25 cellular contexts compared by ENCODE assay signal in the genomic region with DNA sequence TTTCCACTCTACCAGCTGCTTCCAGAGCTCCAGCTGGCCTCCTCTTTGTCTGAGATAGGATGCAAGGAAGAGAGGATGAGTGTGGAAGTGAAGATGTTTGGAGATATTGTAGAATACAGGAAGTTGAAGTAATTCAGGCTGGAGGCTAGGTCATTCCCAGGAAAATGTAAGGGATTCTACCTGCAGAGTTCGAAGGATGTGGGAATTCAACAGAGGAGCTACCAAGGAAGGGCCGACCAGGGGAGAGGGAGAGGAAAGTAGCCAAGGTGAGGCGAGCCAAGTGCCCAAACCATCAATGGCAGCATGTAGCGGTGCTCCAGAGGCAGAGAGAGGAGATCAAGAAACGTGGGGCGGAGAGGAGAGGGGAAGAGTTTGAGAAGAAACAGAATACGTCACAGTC. TPM values are rescaled to one million over a fixed set of nuclear protein-coding genes. Genes with fewer than 3 reads are reported as not detected.
DNase-seq lines count a peak whose midpoint lies in the region; ATAC-seq and TF ChIP-seq lines count a peak whose summit lies in the region.
"Had no signal": no experiment of that assay in that cellular context is flagged by ENCODE, and none has a peak within 500 bp of the region (broad histone marks: within the 10 kb centered on the region; RNA-seq: fewer than 3 reads in every experiment).

No MANE protein-coding gene starts in this region.

- POLR2A ChIA-PET in T-cell (lab: Charles Lee): interaction anchor here in 1 of 2 donors (0.6 kb wide), 1 partner anchor 620 kb away, joined by 3 read pairs; no protein-coding TSS in a partner anchor

- H2AFZ ChIP-seq in H9 (ENCODE audit: low read length): no peak overlapping the region
- H2AFZ ChIP-seq: PC-9 had no signal

- peaks cover 57% of the 10 kb centered on the region for H3K27me3 Mint-ChIP-seq in activated T-cell treated with anti-CD3 and anti-CD28 coated beads, Interleukin-2, amount 50 U/mL, for 4 hours (ENCODE audit: low read depth)
- H3K27me3 Mint-ChIP-seq in activated T-cell treated with anti-CD3 and anti-CD28 coated beads, Interleukin-2, amount 50 U/mL, for 24 hours: peaks cover 65% of the 10 kb centered on the region
- H3K27me3 Mint-ChIP-seq in H9 (ENCODE audit: low read depth) (peaks cover 68% of the 10 kb centered on the region), endothelial cell (ENCODE audit: unreplicated experiment) (peaks cover 10% of the 10 kb centered on the region), osteocyte (ENCODE audit: unreplicated experiment) (peaks cover 83% of the 10 kb centered on the region), T-cell (peaks cover 31 to 66% of the 10 kb centered on the region in 2 donors)

- no peak overlapping the region for H3K18ac ChIP-seq in H9 (ENCODE audit: insufficient read length, low read depth, low read length)

- H4K8ac ChIP-seq in H9 (replicated peaks; ENCODE audit: insufficient read length, low read depth, low read length): no peak overlapping the region

- H4K5ac ChIP-seq in H9 (ENCODE audit: insufficient read length, low read depth, low read length): no peak overlapping the region

- H3K4me1 ChIP-seq in H9 (ENCODE audit: insufficient read depth, low read length): peaks cover 5% of the 10 kb centered on the region; the same call in 1 of the 2 replicates
- H3K4me1 ChIP-seq: psoas muscle, uterus had no signal

- no peak overlapping the region for H3K27ac Mint-ChIP-seq in activated T-cell treated with anti-CD3 and anti-CD28 coated beads, Interleukin-2, amount 50 U/mL, for 24 hours
- H3K27ac Mint-ChIP-seq in H9 (no peak overlapping the region), endothelial cell (ENCODE audit: unreplicated experiment) (no peak overlapping the region), osteocyte (ENCODE audit: unreplicated experiment) (no peak overlapping the region), T-cell (no peak overlapping the region)
- H3K27ac Mint-ChIP-seq: activated CD4-positive, alpha-beta memory T cell treated with anti-CD3 and anti-CD28 coated beads for 36 hours; stimulated activated naive CD8-positive, alpha-beta T cell treated with anti-CD3 and anti-CD28 coated beads, Interleukin-15, Interleukin-2, amounts not matched to agents 100 ng/mL and 50 ng/mL, for 24 hours had no signal

- no peaks in the 10 kb centered on the region for H4K20me1 ChIP-seq in H9 (ENCODE audit: control insufficient read depth, insufficient read depth, insufficient read length)

- no peak overlapping the region for H2BK20ac ChIP-seq in H9 (ENCODE audit: low read depth, low read length, poor library complexity, severe bottlenecking)

- H2BK15ac ChIP-seq in H9 (ENCODE audit: low read depth, low read length): no peak overlapping the region

- ATAC-seq in activated T-cell treated with anti-CD3 and anti-CD28 coated beads, Interleukin-2, amount 50 U/mL, for 4 hours: no peak
- no peak for ATAC-seq in T-cell (replicated peaks in 1 of 4)
- ATAC-seq in GM19324 (IDR thresholded peaks at IDR 0.05; ENCODE audit: low FRiP score, unreplicated experiment): no peak
- no peak for ATAC-seq in SK-N-SH treated with all-trans-retinoic acid at 6 μM for 48 hours

- DNase-seq in activated T-cell treated with anti-CD3 and anti-CD28 coated beads, Interleukin-2, amount 50 U/mL, for 4 hours: no peak
- DNase-seq in activated T-cell treated with anti-CD3 and anti-CD28 coated beads, Interleukin-2, amount 50 U/mL, for 24 hours: no peak
- DNase-seq in H9 (no peak), endothelial cell (ENCODE audit: low spot score) (no peak), osteocyte (ENCODE audit: extremely low spot score, unreplicated experiment) (peak; percentile 69), T-cell (no peak)
- DNase-seq: activated CD4-positive, alpha-beta memory T cell treated with anti-CD3 and anti-CD28 coated beads for 36 hours; activated CD8-positive, alpha-beta memory T cell treated with anti-CD3 and anti-CD28 coated beads, Interleukin-2, amount 50 U/mL, for 4 hours; activated gamma-delta T cell; DMS53; effector CD4-positive, alpha-beta T cell; kidney; NCI-H1092; NCI-H1930; NCI-H524 treated with DMSO at 0.1 percent for 48 hours; NK-92 treated with Interleukin-12 subunit alpha and Interleukin-12 subunit beta, amount 100 ng/mL, for 24 hours; PC-9; psoas muscle; Right ventricle myocardium superior; uterus had no signal

- TF ChIP-seq CTCF in H9 (conservative IDR thresholded peaks at IDR 0.05) (no peak), endothelial cell (IDR thresholded peaks at IDR 0.05; ENCODE audit: unreplicated experiment) (no peak), osteocyte (IDR thresholded peaks at IDR 0.05) (no peak)

- no peak overlapping the region for H2BK5ac ChIP-seq in H9 (ENCODE audit: insufficient read length, low read length)

- no peaks in the 10 kb centered on the region for H3K79me2 ChIP-seq in H9 (ENCODE audit: insufficient read depth, low read length)

- no peak overlapping the region for H3K9ac ChIP-seq in H9 (ENCODE audit: extremely low read depth, insufficient read length, low read length)

- no peak overlapping the region for H3K14ac ChIP-seq in H9 (ENCODE audit: insufficient read depth, low read length)

- peaks cover 9% of the 10 kb centered on the region for H3K27me3 ChIP-seq in H9 (ENCODE audit: insufficient read depth, low read length)

- no peak overlapping the region for H3K23ac ChIP-seq in H9 (ENCODE audit: insufficient read length, low read depth, low read length)

- H3K27ac ChIP-seq in H9 (ENCODE audit: insufficient read length, low read depth, low read length): no peak overlapping the region
- H3K27ac ChIP-seq: PC-9, psoas muscle, thoracic aorta, uterus had no signal

- no peaks in the 10 kb centered on the region for H3K9me3 ChIP-seq in H9 (ENCODE audit: control insufficient read depth, low read depth, low read length)
- H3K9me3 ChIP-seq: psoas muscle, thoracic aorta, uterus had no signal

- no peak overlapping the region for H2BK12ac ChIP-seq in H9 (ENCODE audit: insufficient read length, low read depth, low read length)

- no peaks in the 10 kb centered on the region for H3K79me1 ChIP-seq in H9 (ENCODE audit: insufficient read depth, low read depth, low read length, poor library complexity, severe bottlenecking)

- H2AK5ac ChIP-seq in H9 (ENCODE audit: insufficient read length, low read length): no peak overlapping the region

- H2BK120ac ChIP-seq in H9 (ENCODE audit: low read depth, low read length, poor library complexity, severe bottlenecking): no peak overlapping the region

- H3K36me3 Mint-ChIP-seq in activated T-cell treated with anti-CD3 and anti-CD28 coated beads, Interleukin-2, amount 50 U/mL, for 4 hours (ENCODE audit: insufficient read depth): no peaks in the 10 kb centered on the region
- H3K36me3 Mint-ChIP-seq in activated T-cell treated with anti-CD3 and anti-CD28 coated beads, Interleukin-2, amount 50 U/mL, for 24 hours (ENCODE audit: low read depth): no peaks in the 10 kb centered on the region
- H3K36me3 Mint-ChIP-seq in H9 (ENCODE audit: insufficient read depth in 1 of 3, low read depth in 3 of 3) (peaks cover 0 to 12% (median 3%) of the 10 kb centered on the region in 3 experiments; a peak in 5 of 7 replicates), endothelial cell (ENCODE audit: low read depth, unreplicated experiment) (peaks cover 9% of the 10 kb centered on the region), osteocyte (ENCODE audit: unreplicated experiment) (peaks cover 6% of the 10 kb centered on the region), T-cell (no peaks in the 10 kb centered on the region)
- H3K36me3 Mint-ChIP-seq: activated CD4-positive, alpha-beta memory T cell treated with anti-CD3 and anti-CD28 coated beads for 36 hours; IgD-negative memory B cell had no signal

- H3K4me2 ChIP-seq in H9 (ENCODE audit: insufficient read depth, insufficient read length, low read length): no peak overlapping the region
- H3K4me2 ChIP-seq: PC-9 had no signal

- H3K4me3 Mint-ChIP-seq in activated T-cell treated with anti-CD3 and anti-CD28 coated beads, Interleukin-2, amount 50 U/mL, for 4 hours: peak overlapping the region; percentile 40
- no peak overlapping the region for H3K4me3 Mint-ChIP-seq in activated T-cell treated with anti-CD3 and anti-CD28 coated beads, Interleukin-2, amount 50 U/mL, for 24 hours
- H3K4me3 Mint-ChIP-seq in H9 (peak overlapping the region; percentile 7 to 27; a peak in 2 of 5 replicates), endothelial cell (ENCODE audit: unreplicated experiment) (peak overlapping the region; percentile 63), osteocyte (ENCODE audit: unreplicated experiment) (no peak overlapping the region), T-cell (peak overlapping the region in 1 of 3 donors; percentile 43)

- no peak overlapping the region for H3K4ac ChIP-seq in H9 (ENCODE audit: low read depth, low read length)

- peaks cover 6% of the 10 kb centered on the region for H3K4me1 Mint-ChIP-seq in activated T-cell treated with anti-CD3 and anti-CD28 coated beads, Interleukin-2, amount 50 U/mL, for 4 hours (ENCODE audit: low read depth)
- peaks cover 9% of the 10 kb centered on the region for H3K4me1 Mint-ChIP-seq in activated T-cell treated with anti-CD3 and anti-CD28 coated beads, Interleukin-2, amount 50 U/mL, for 24 hours (ENCODE audit: low read depth)
- H3K4me1 Mint-ChIP-seq in H9 (peaks cover 26% of the 10 kb centered on the region in 2 experiments), endothelial cell (ENCODE audit: unreplicated experiment) (peaks cover 38% of the 10 kb centered on the region), osteocyte (ENCODE audit: unreplicated experiment) (peaks cover 9% of the 10 kb centered on the region), T-cell (peaks cover 5 to 13% (median 9%) of the 10 kb centered on the region in 3 donors)

- H3K56ac ChIP-seq in H9 (ENCODE audit: insufficient read length, low read depth, low read length): no peak overlapping the region

- CTCF ChIA-PET in T-cell (lab: Charles Lee): interaction anchor here (0.6 to 3.7 kb wide), 11 partner anchors 9 to 157 kb away, joined by 3 to 27 read pairs (median 4); no protein-coding TSS in a partner anchor

- H3K9me3 Mint-ChIP-seq in activated T-cell treated with anti-CD3 and anti-CD28 coated beads, Interleukin-2, amount 50 U/mL, for 4 hours: no peaks in the 10 kb centered on the region
- H3K9me3 Mint-ChIP-seq in activated T-cell treated with anti-CD3 and anti-CD28 coated beads, Interleukin-2, amount 50 U/mL, for 24 hours: no peaks in the 10 kb centered on the region
- H3K9me3 Mint-ChIP-seq in H9: peaks cover 12 to 13% of the 10 kb centered on the region in 2 experiments
- no peaks in the 10 kb centered on the region for H3K9me3 Mint-ChIP-seq in endothelial cell (ENCODE audit: unreplicated experiment)
- H3K9me3 Mint-ChIP-seq in osteocyte (ENCODE audit: unreplicated experiment): peaks cover 7% of the 10 kb centered on the region
- H3K9me3 Mint-ChIP-seq in T-cell: no peaks in the 10 kb centered on the region
- H3K9me3 Mint-ChIP-seq: activated CD4-positive, alpha-beta memory T cell treated with anti-CD3 and anti-CD28 coated beads for 36 hours; stimulated activated naive CD8-positive, alpha-beta T cell treated with anti-CD3 and anti-CD28 coated beads, Interleukin-15, Interleukin-2, amounts not matched to agents 100 ng/mL and 50 ng/mL, for 24 hours had no signal

- peaks cover 6% of the 10 kb centered on the region for H3K23me2 ChIP-seq in H9 (ENCODE audit: insufficient read length, low read depth, low read length, poor library complexity, severe bottlenecking)

- H3T11ph ChIP-seq in H9 (ENCODE audit: low read length): no peak overlapping the region

- no peak overlapping the region for H4K91ac ChIP-seq in H9 (ENCODE audit: insufficient read length, low read depth, low read length)

- no CpG with 5 or more reads among the region's 7 CpGs for WGBS in H9 (ENCODE audit: extremely low coverage, insufficient read length, low lambda C conversion rate)

RNA-seq across cellular contexts. Expression of gene EPHB3, which starts 49.0 kb away (rescaled TPM):
- under 1 TPM in 1 of 3 donors, not detected in 2; 0.15 TPM for total RNA-seq in activated T-cell treated with anti-CD3 and anti-CD28 coated beads, Interleukin-2, amount 50 U/mL, for 4 hours
- total RNA-seq in H9 (2021) (0.59 and 1.0 TPM in 2 replicates), endothelial cell (ENCODE audit: unreplicated experiment) (4.3 TPM), osteocyte (10.6 and 11.4 TPM in 2 replicates), T-cell (1 to 10 TPM in 1 of 5 donors, under 1 TPM in 4; 0.35 to 1.1 (median 0.55) TPM)

Comparison
In these comparisons a context has a peak if more than half of its experiments do, and no peak if none do; other contexts are left out.
1. H3K4me3 Mint-ChIP-seq: peak in activated T-cell treated with anti-CD3 and anti-CD28 coated beads, Interleukin-2, amount 50 U/mL, for 4 hours (single experiment), H9 (2 of 2) and endothelial cell (single experiment); none in activated T-cell treated with anti-CD3 and anti-CD28 coated beads, Interleukin-2, amount 50 U/mL, for 24 hours (single experiment) and osteocyte (single experiment).